In the genomic region with DNA sequence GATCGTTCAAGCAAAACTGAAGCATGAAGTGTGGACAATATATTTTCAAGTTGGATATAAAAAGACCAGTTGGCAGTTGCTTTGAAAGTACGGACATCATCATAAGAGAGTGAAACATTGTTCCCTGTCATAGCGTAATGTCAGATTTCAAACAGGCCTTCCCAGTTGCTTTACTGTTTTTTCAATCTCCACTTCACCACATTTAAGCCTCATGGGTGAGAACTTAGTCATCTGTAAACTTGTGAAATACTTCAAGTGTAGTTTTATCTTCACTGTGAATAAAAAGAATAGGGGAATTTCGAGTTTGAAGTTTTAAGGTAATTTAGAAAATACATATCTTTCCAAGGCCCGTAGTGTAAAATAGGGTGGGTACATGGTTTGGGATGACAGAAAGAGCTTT, we compare ENCODE assay signal across 22 cellular contexts.
"Had no signal": no experiment of that assay in that cellular context is flagged by ENCODE, and none has a peak within 500 bp of the region (broad histone marks: within the 10 kb centered on the region; RNA-seq: fewer than 3 reads in every experiment).

No MANE protein-coding gene starts in this region.

- ATAC-seq: activated CD4-positive, alpha-beta T cell treated with anti-CD3 and anti-CD28 coated beads for 36 hours; activated CD8-positive, alpha-beta memory T cell treated with anti-CD3 and anti-CD28 coated beads, Interleukin-2, amount 10 ng/mL, durations not matched to agents 7 days and 5 days; activated CD8-positive, alpha-beta T cell treated with anti-CD3 and anti-CD28 coated beads, Interleukin-2, amount 10 ng/mL, durations not matched to agents 7 days and 5 days; activated naive CD8-positive, alpha-beta T cell treated with anti-CD3 and anti-CD28 coated beads, Interleukin-2, amount 50 U/mL, for 24 hours; heart left ventricle had no signal

- H3K4me1 ChIP-seq: breast epithelium, heart left ventricle, left ventricle myocardium inferior, sigmoid colon, tibial nerve had no signal

- H3K27me3 ChIP-seq: breast epithelium, heart left ventricle, ovary, sigmoid colon, tibial nerve had no signal

- DNase-seq: activated CD4-positive, alpha-beta T cell treated with anti-CD3 and anti-CD28 coated beads for 36 hours; activated CD4-positive, CD25-positive, alpha-beta regulatory T cell; activated CD8-positive, alpha-beta memory T cell treated with anti-CD3 and anti-CD28 coated beads, Interleukin-2, amount 10 ng/mL, durations not matched to agents 7 days and 5 days; activated CD8-positive, alpha-beta T cell treated with anti-CD3 and anti-CD28 coated beads, Interleukin-2, amount 10 ng/mL, durations not matched to agents 7 days and 5 days; activated naive CD8-positive, alpha-beta T cell treated with anti-CD3 and anti-CD28 coated beads, Interleukin-2, amount 50 U/mL, for 24 hours; activated T-cell treated with anti-CD3 and anti-CD28 coated beads, Interleukin-2, amount 50 U/mL, for 48 hours; effector CD4-positive, alpha-beta T cell; heart left ventricle; kidney glomerular epithelial cell; left ventricle myocardium inferior; naive B cell; nephron progenitor cell; ovary; retina; sigmoid colon; stimulated activated CD4-positive, alpha-beta T cell treated with anti-CD3 and anti-CD28 coated beads, Interleukin-15, amount 100 ng/mL, for 24 hours; stimulated activated CD4-positive, alpha-beta T cell treated with anti-CD3 and anti-CD28 coated beads, Interleukin-2, amount 100 ng/mL, for 24 hours; stimulated activated naive CD4-positive, alpha-beta T cell; T-helper 1 cell had no signal

- H3K9me3 ChIP-seq: sigmoid colon, tibial nerve had no signal

- H3K4me3 ChIP-seq: breast epithelium, heart left ventricle, left ventricle myocardium inferior, lung, ovary, sigmoid colon, tibial nerve had no signal

- H3K36me3 ChIP-seq: breast epithelium, heart left ventricle, left ventricle myocardium inferior, ovary, sigmoid colon, tibial nerve had no signal

- H3K27ac ChIP-seq: breast epithelium, heart left ventricle, left ventricle myocardium inferior, ovary, sigmoid colon, tibial nerve had no signal
